8 cellular contexts compared by ENCODE assay signal in genomic region chr11:17351510-17352176, GRCh38. TPM values are rescaled to one million over a fixed set of nuclear protein-coding genes. Genes with fewer than 3 reads are reported as not detected.
DNase-seq lines count a peak whose midpoint lies in the region; ATAC-seq and TF ChIP-seq lines count a peak whose summit lies in the region.

NCR3LG1 (plus strand) TSS chr11:17351800; CDS start chr11:17351970, 170 bp downstream.

- H3K36me3 ChIP-seq in Panc1 (ENCODE audit: control insufficient read depth, insufficient read depth, low read length) (no peaks in the 10 kb centered on the region), esophagus squamous epithelium (no peaks in the 10 kb centered on the region), muscle layer of duodenum (ENCODE audit: control insufficient read depth in 1 of 2, insufficient read depth in 2 of 2, low read length in 2 of 2) (no peaks in the 10 kb centered on the region)

- H3K27ac ChIP-seq in Panc1 (ENCODE audit: low read length) = peak within 1 kb of the TSS; percentile 44
- peak within 1 kb of the TSS; percentile 63 to 90 (median 74) for H3K27ac ChIP-seq in esophagus squamous epithelium
- H3K27ac ChIP-seq in muscle layer of duodenum (ENCODE audit: low read length) = peak within 1 kb of the TSS; percentile 42

- no peak for TF ChIP-seq CTCF in HFF-Myc (IDR thresholded peaks at IDR 0.05; ENCODE audit: low read depth, low read length, missing control alignments)
- peak; percentile 20; the same call in 1 of the 2 replicates for TF ChIP-seq CTCF in Panc1 (IDR thresholded peaks at IDR 0.05)
- no peak for TF ChIP-seq CTCF in esophagus squamous epithelium (IDR thresholded peaks at IDR 0.05)

- H3K9me3 ChIP-seq in Panc1 (ENCODE audit: control insufficient read depth, insufficient read depth, low read depth, low read length) = no peaks in the 10 kb centered on the region
- H3K9me3 ChIP-seq in esophagus squamous epithelium = no peaks in the 10 kb centered on the region
- no peaks in the 10 kb centered on the region for H3K9me3 ChIP-seq in muscle layer of duodenum (ENCODE audit: control insufficient read depth in 1 of 2, low read length in 2 of 2)

- peak within 1 kb of the TSS; percentile 73 for H3K4me3 ChIP-seq in HFF-Myc (replicated peaks; ENCODE audit: low read depth, low read length)
- peak within 1 kb of the TSS; percentile 58 to 89 for H3K4me3 ChIP-seq in Panc1 (ENCODE audit: low read depth in 2 of 2, low read length in 2 of 2)
- peak within 1 kb of the TSS; percentile 48 to 74 (median 61) for H3K4me3 ChIP-seq in esophagus squamous epithelium
- peak within 1 kb of the TSS; percentile 69 to 73 for H3K4me3 ChIP-seq in muscle layer of duodenum (ENCODE audit: low read depth in 1 of 2, low read length in 2 of 2)

- peaks cover 4% of the 10 kb centered on the region; the same call in 1 of the 2 replicates for H3K4me1 ChIP-seq in Panc1 (ENCODE audit: control insufficient read depth, insufficient read depth, low read length)
- peaks cover 4 to 38% (median 14%) of the 10 kb centered on the region in 3 donors for H3K4me1 ChIP-seq in esophagus squamous epithelium
- peaks cover 4 to 17% of the 10 kb centered on the region in 2 donors for H3K4me1 ChIP-seq in muscle layer of duodenum (ENCODE audit: control insufficient read depth in 1 of 2, insufficient read depth in 2 of 2, low read length in 2 of 2)

- in situ Hi-C loops in Panc1 (cut with HindIII; ENCODE audit: low pct_unique_long_range_greater_than_20kb, low sequenced_read_pairs) = no loop called here

- 0 to 4% methylated on average over 5 to 20 of the region's 61 CpGs for WGBS in esophagus squamous epithelium, 2 donors

- CTCF ChIA-PET in Panc1 (lab: Charles Lee) = no interaction called here

- peak; percentile 57 for ATAC-seq in Panc1
- ATAC-seq in HG03175 (IDR thresholded peaks at IDR 0.05; ENCODE audit: unreplicated experiment) = no peak

- POLR2A ChIA-PET in Panc1 (lab: Charles Lee) = interaction anchor here (0.6 to 0.7 kb wide), 3 partner anchors 143 to 1103 kb away, joined by 3 to 14 read pairs (median 9); no protein-coding TSS in a partner anchor

- TF ChIP-seq POLR2A in esophagus squamous epithelium (IDR thresholded peaks at IDR 0.05) = no peak

- BruUV-seq in Panc1 (replicated peaks; lab: Mats Ljungman, UMichigan) = no TSS peak

- H3K27me3 ChIP-seq in Panc1 (ENCODE audit: control insufficient read depth, insufficient read depth, low read length) (no peaks in the 10 kb centered on the region), esophagus squamous epithelium (peaks cover 0 to 21% (median 0%) of the 10 kb centered on the region in 4 donors), muscle layer of duodenum (ENCODE audit: low read depth, low read length) (no peaks in the 10 kb centered on the region)

- DNase-seq in AG08396 (ENCODE audit: low spot score) (peak; percentile 79), HFF-Myc (ENCODE audit: extremely low read depth, low read depth) (no peak), Panc1 (ENCODE audit: low read depth, low spot score) (peak; percentile 36), activated T-helper 1 cell treated with Interleukin-2 at 50 U/mL for 16 hours (ENCODE audit: low read depth) (peak; percentile 39), esophagus squamous epithelium (lab: John Stamatoyannopoulos, UW) (no peak)
- peak; percentile 71 for DNase-seq in stimulated activated CD8-positive, alpha-beta memory T cell treated with anti-CD3 and anti-CD28 coated beads, Interleukin-4, amount 100 ng/mL, for 48 hours

- intact Hi-C loops in Panc1 (cut with micrococcal nuclease; ENCODE audit: unreplicated experiment) (loop anchor here (5.0 kb wide), 2 partner anchors 74 to 119 kb away; partner anchors contain the start of gene NUCB2), esophagus squamous epithelium (cut with DNase I) (no loop called here)

RNA-seq across cellular contexts. Expression of gene NCR3LG1, which starts in this region (rescaled TPM):
- total RNA-seq in Panc1 (2021; ENCODE audit: unreplicated experiment) (8.6 TPM), esophagus squamous epithelium (1 to 10 TPM; 1.5 to 6.1 (median 2.9) TPM)
- 1.1 TPM for polyA plus RNA-seq in Panc1 (2012; ENCODE audit: insufficient read length)

Comparison
In these comparisons a context has a peak if more than half of its experiments do, and no peak if none do; other contexts are left out.
1. DNase-seq: peak in AG08396 (single experiment), Panc1 (single experiment), activated T-helper 1 cell treated with Interleukin-2 at 50 U/mL for 16 hours (single experiment) and stimulated activated CD8-positive, alpha-beta memory T cell treated with anti-CD3 and anti-CD28 coated beads, Interleukin-4, amount 100 ng/mL, for 48 hours (single experiment); none in HFF-Myc (single experiment) and esophagus squamous epithelium (single experiment).
2. Peak in every context shown above with its lines, with median percentiles within 50 percentile points of each other: H3K4me3 ChIP-seq and H3K27ac ChIP-seq.